22 cellular contexts compared by ENCODE assay signal in the genomic region with DNA sequence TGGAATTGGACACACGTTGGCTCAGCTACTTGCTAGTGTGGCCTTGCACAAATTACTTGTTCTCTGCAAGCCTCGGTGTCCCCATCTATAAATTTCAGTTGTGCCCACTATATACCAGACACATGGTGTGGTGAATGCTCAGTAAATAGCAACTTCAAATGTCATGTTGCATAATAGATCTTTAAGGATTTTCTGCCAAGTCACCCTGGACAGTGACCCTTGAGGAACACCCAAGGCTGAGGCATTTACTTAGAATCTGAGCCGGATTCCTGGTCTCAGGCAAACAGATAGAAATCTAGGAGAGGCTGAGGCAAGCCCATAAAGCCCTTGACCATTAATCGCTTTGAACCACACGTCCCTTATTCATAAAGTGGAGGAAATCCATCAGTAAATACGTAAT. TPM values are rescaled to one million over a fixed set of nuclear protein-coding genes. Genes with fewer than 3 reads are reported as not detected.
A peak's percentile ranks its signal among the peaks of the same experiment; 100 is the strongest.
DNase-seq lines count a peak whose midpoint lies in the region; ATAC-seq, FAIRE-seq and TF ChIP-seq lines count a peak whose summit lies in the region.
"Had no signal": no experiment of that assay in that cellular context is flagged by ENCODE, and none has a peak within 500 bp of the region (broad histone marks: within the 10 kb centered on the region; RNA-seq: fewer than 3 reads in every experiment).

No MANE protein-coding gene starts in this region.

- CTCF ChIA-PET in HepG2 (lab: Yijun Ruan, JAX; ENCODE audit: low intra/inter-chr PET ratio, low total read pairs) (no interaction called here), K562 (lab: Yijun Ruan, JAX; ENCODE audit: low intra/inter-chr PET ratio) (no interaction called here)

- H3K4me3 Mint-ChIP-seq in mesothelial cell of epicardium = no peak overlapping the region
- H3K4me3 Mint-ChIP-seq: nephron progenitor cell had no signal

- 95% methylated on average over 6 of the region's 6 CpGs for WGBS in HepG2 (ENCODE audit: low lambda C conversion rate)
- 70% methylated on average over 6 of the region's 6 CpGs for WGBS in right lobe of liver (ENCODE audit: insufficient coverage, low coverage, low lambda C conversion rate, missing lambda C conversion rate)
- WGBS in K562 (ENCODE audit: insufficient coverage, low coverage, missing lambda C conversion rate) = 15% methylated on average over 6 of the region's 6 CpGs

- no peak overlapping the region for H3K4me3 ChIP-seq in HepG2 (replicated peaks in 1 of 3; ENCODE audit: insufficient read depth in 1 of 3, low read depth in 2 of 3, low read length in 3 of 3)
- H3K4me3 ChIP-seq in right lobe of liver = no peak overlapping the region
- H3K4me3 ChIP-seq in K562 = no peak overlapping the region
- H3K4me3 ChIP-seq: body of pancreas, HAP-1, tibial nerve had no signal

- H3K9ac ChIP-seq in HepG2 (ENCODE audit: insufficient read depth, low read depth, low read length) (no peak overlapping the region), K562 (ENCODE audit: insufficient read depth in 1 of 2, low read depth in 2 of 2, low read length in 2 of 2) (no peak overlapping the region)

- H3K27me3 Mint-ChIP-seq in mesothelial cell of epicardium (ENCODE audit: low read depth) = no peaks in the 10 kb centered on the region

- TF ChIP-seq RAD21 in HepG2 (CRISPR knock-in tag; IDR thresholded peaks at IDR 0.05) (no peak), K562 (CRISPR knock-in tag; conservative IDR thresholded peaks at IDR 0.05 in 1 of 2, IDR thresholded peaks at IDR 0.05 in 1 of 2) (no peak)

- intact Hi-C loops in HepG2 (cut with micrococcal nuclease; ENCODE audit: unreplicated experiment) (no loop called here), right lobe of liver (cut with DNase I) (no loop called here), K562 (cut with micrococcal nuclease) (no loop called here)

- H3K4me1 ChIP-seq in HepG2 (ENCODE audit: insufficient read depth, low read length) (peaks cover 98% of the 10 kb centered on the region), right lobe of liver (peaks cover 0 to 27% (median 0%) of the 10 kb centered on the region in 4 donors), K562 (replicated peaks in 1 of 2; ENCODE audit: control insufficient read depth in 2 of 2, insufficient read depth in 2 of 2, low read length in 2 of 2) (peaks cover 27 to 52% of the 10 kb centered on the region in 2 experiments)

- H3K9me3 Mint-ChIP-seq in mesothelial cell of epicardium = no peaks in the 10 kb centered on the region
- H3K9me3 Mint-ChIP-seq: nephron progenitor cell had no signal

- peaks cover 99% of the 10 kb centered on the region for H3K4me1 Mint-ChIP-seq in mesothelial cell of epicardium

- BruUV-seq in HepG2 (replicated peaks; lab: Mats Ljungman, UMichigan) = no TSS peak
- no TSS peak for BruUV-seq in K562 (replicated peaks; lab: Mats Ljungman, UMichigan)

- in situ Hi-C loops in HepG2 (cut with HindIII; ENCODE audit: extremely low pct_ligation_motif_present, low pct_unique_long_range_greater_than_20kb) (no loop called here), K562 (cut with MboI) (no loop called here)

- DNase-seq in HepG2 (ENCODE audit: low spot score) = no peak
- no peak for DNase-seq in right lobe of liver
- DNase-seq in K562 (ENCODE audit: extremely low read depth in 1 of 4, low spot score in 3 of 4) = peak in 2 of 4 experiments; percentile 31 to 48
- DNase-seq in mesothelial cell of epicardium (ENCODE audit: low spot score in 2 of 2, unreplicated experiment in 2 of 2) = no peak
- no peak for DNase-seq in effector CD8-positive, alpha-beta T cell (lab: John Stamatoyannopoulos, UW)
- DNase-seq in activated naive CD4-positive, alpha-beta T cell treated with anti-CD3 and anti-CD28 coated beads, Interleukin-2, amount 50 U/mL, for 16 hours = no peak
- no peak for DNase-seq in C1 segment of cervical spinal cord (lab: John Stamatoyannopoulos, UW)
- DNase-seq: activated CD4-positive, alpha-beta T cell treated with anti-CD3 and anti-CD28 coated beads for 4 hours; activated CD8-positive, alpha-beta memory T cell treated with anti-CD3 and anti-CD28 coated beads, Interleukin-2, amount 50 U/mL, for 4 hours; activated naive CD4-positive, alpha-beta T cell treated with Interleukin-2 at 50 U/mL for 16 hours; body of pancreas; effector CD4-positive, alpha-beta T cell; GDM1; NCI-H2107; NCI-H82; nephron progenitor cell; right cardiac atrium; Right ventricle myocardium superior; stimulated activated CD4-positive, alpha-beta T cell treated with anti-CD3 and anti-CD28 coated beads, Interleukin-4, amount 100 ng/mL, for 4 hours had no signal

- H3K36me3 ChIP-seq in HepG2 (replicated peaks in 1 of 2; ENCODE audit: control insufficient read depth in 1 of 2, insufficient read depth in 2 of 2, low read length in 2 of 2) = no peaks in the 10 kb centered on the region; a peak in 2 of 5 replicates
- no peaks in the 10 kb centered on the region for H3K36me3 ChIP-seq in right lobe of liver
- H3K36me3 ChIP-seq in K562 (ENCODE audit: control insufficient read depth, insufficient read depth, low read length) = no peaks in the 10 kb centered on the region
- H3K36me3 ChIP-seq: tibial nerve had no signal

- no peak for TF ChIP-seq POLR2A in HepG2 (IDR thresholded peaks at IDR 0.05; ENCODE audit: insufficient read depth in 1 of 2, low read depth in 2 of 2, low read length in 2 of 2)
- TF ChIP-seq POLR2A in right lobe of liver (IDR thresholded peaks at IDR 0.05) = no peak
- no peak for TF ChIP-seq POLR2A in K562 (conservative IDR thresholded peaks at IDR 0.05)

- H3K27me3 ChIP-seq in HepG2 (ENCODE audit: control insufficient read depth in 1 of 2, insufficient read depth in 2 of 2, low read length in 2 of 2) (no peaks in the 10 kb centered on the region), right lobe of liver (no peaks in the 10 kb centered on the region), K562 (ENCODE audit: control insufficient read depth in 2 of 2, insufficient read depth in 2 of 2, low read length in 2 of 2) (no peaks in the 10 kb centered on the region)
- H3K27me3 ChIP-seq: body of pancreas, tibial nerve had no signal

- H3K27ac Mint-ChIP-seq in mesothelial cell of epicardium = peak overlapping the region; percentile 43

- H2AFZ ChIP-seq in HepG2 (ENCODE audit: low read length) (no peak overlapping the region), K562 (ENCODE audit: low read depth, low read length) (no peak overlapping the region)

- no peak for TF ChIP-seq CTCF in HepG2 (CRISPR knock-in tag; IDR thresholded peaks at IDR 0.05)
- no peak for TF ChIP-seq CTCF in right lobe of liver (IDR thresholded peaks at IDR 0.05)
- TF ChIP-seq CTCF in K562 (IDR thresholded peaks at IDR 0.05 in 2 of 3, conservative IDR thresholded peaks at IDR 0.05 in 1 of 3; ENCODE audit: insufficient read depth in 2 of 3, low read depth in 1 of 3, low read length in 3 of 3) = no peak
- no peak for TF ChIP-seq CTCF in mesothelial cell of epicardium (IDR thresholded peaks at IDR 0.05; ENCODE audit: unreplicated experiment)

- H3K27ac ChIP-seq in HepG2 (ENCODE audit: extremely low read length, insufficient read depth, low read length) (no peak overlapping the region), right lobe of liver (no peak overlapping the region), K562 (ENCODE audit: extremely low read depth, low read depth, low read length) (no peak overlapping the region)

- peaks cover 98% of the 10 kb centered on the region for H3K79me2 ChIP-seq in HepG2 (ENCODE audit: insufficient read depth, low read length)
- peaks cover 40% of the 10 kb centered on the region for H3K79me2 ChIP-seq in K562 (ENCODE audit: control insufficient read depth, insufficient read depth, low read length)

- H4K20me1 ChIP-seq in HepG2 (ENCODE audit: insufficient read depth, low read length) (peaks cover 7% of the 10 kb centered on the region; the same call in 1 of the 2 replicates), K562 (replicated peaks; ENCODE audit: control insufficient read depth, insufficient read depth, low read length) (peaks cover 26% of the 10 kb centered on the region)

- POLR2A ChIA-PET in HepG2 (lab: Yijun Ruan, JAX) = no interaction called here
- POLR2A ChIA-PET in K562 (lab: Yijun Ruan, JAX) = interaction anchor here (0.6 to 1.4 kb wide), 4 partner anchors 9 to 985 kb away, joined by 3 to 5 read pairs (median 4); partner anchors contain the start of gene TEAD1

- ATAC-seq in HepG2 = no peak
- no peak for ATAC-seq in right lobe of liver
- peak; percentile 10; the same call in 1 of the 3 replicates for ATAC-seq in K562
- no peak for ATAC-seq in GM19324 (IDR thresholded peaks at IDR 0.05; ENCODE audit: low FRiP score, unreplicated experiment)
- ATAC-seq: body of pancreas, right cardiac atrium had no signal

- H3K9me1 ChIP-seq in K562 (ENCODE audit: control insufficient read depth, insufficient read depth, low read length) = no peaks in the 10 kb centered on the region

- FAIRE-seq in HepG2 (lab: Jason Lieb, UNC) (no peak), K562 (lab: Jason Lieb, UNC) (no peak)

- H3K9me3 ChIP-seq in HepG2 (ENCODE audit: low read length) (no peaks in the 10 kb centered on the region), right lobe of liver (no peaks in the 10 kb centered on the region), K562 (replicated peaks; ENCODE audit: control insufficient read depth, insufficient read depth, low read depth, low read length) (no peaks in the 10 kb centered on the region)
- H3K9me3 ChIP-seq: body of pancreas, HAP-1, tibial nerve had no signal

- TF ChIP-seq EP300 in HepG2 (IDR thresholded peaks at IDR 0.05; ENCODE audit: low read depth in 2 of 2, low read length in 2 of 2) (no peak), HepG2 (CRISPR knock-in tag; IDR thresholded peaks at IDR 0.05; ENCODE audit: borderline replicate concordance) (no peak), K562 (IDR thresholded peaks at IDR 0.05; ENCODE audit: low read length) (peak; percentile 46; the same call in 1 of the 2 replicates)

- H3K4me2 ChIP-seq in HepG2 (ENCODE audit: low read depth, low read length) = no peak overlapping the region
- H3K4me2 ChIP-seq in K562 (ENCODE audit: insufficient read depth, low read length) = no peak overlapping the region

- H3K36me3 Mint-ChIP-seq in mesothelial cell of epicardium = no peaks in the 10 kb centered on the region

RNA-seq across cellular contexts. Expression of gene TEAD1, which starts 9.6 kb away (rescaled TPM):
- total RNA-seq in HepG2 (2016; rRNA removed; fragmentation: Illumina TruSeq; extraction: Trizol) = 30.5 and 40.7 TPM in 2 replicates
- 8.3 and 11.7 TPM in 2 replicates for total RNA-seq in HepG2 (2016; cell fraction: cytosol; rRNA removed; fragmentation: Illumina TruSeq; extraction: Trizol; ENCODE audit: low read depth)
- 29.5 and 36.2 TPM in 2 replicates for total RNA-seq in HepG2 (2016; cell fraction: insoluble cytoplasmic fraction; rRNA removed; fragmentation: Illumina TruSeq; extraction: Trizol)
- total RNA-seq in HepG2 (2016; cell fraction: membrane; rRNA removed; fragmentation: Illumina TruSeq; extraction: Trizol) = 23.8 and 25.3 TPM in 2 replicates
- total RNA-seq in HepG2 (2016; cell fraction: nucleus; rRNA removed; fragmentation: Illumina TruSeq; extraction: Trizol) = 42.8 and 45.0 TPM in 2 replicates
- polyA plus RNA-seq in HepG2 (2011; rRNA removed) = 17.0 and 20.1 TPM in 2 replicates
- polyA plus RNA-seq in HepG2 (2011; cell fraction: cytosol; rRNA removed) = 13.0 and 14.1 TPM in 2 replicates
- polyA plus RNA-seq in HepG2 (2011; cell fraction: nucleus; rRNA removed) = 33.6 and 34.8 TPM in 2 replicates
- 25.7 and 29.3 TPM in 2 replicates for polyA plus RNA-seq in HepG2 (2012)
- 0.77 and 0.92 TPM in 2 replicates for polyA plus RNA-seq in HepG2 (2016; cell fraction: cytosol; fragmentation: Illumina TruSeq; extraction: Trizol; ENCODE audit: low read depth)
- 19.7 and 21.0 TPM in 2 replicates for polyA plus RNA-seq in HepG2 (2016; cell fraction: insoluble cytoplasmic fraction; fragmentation: Illumina TruSeq; extraction: Trizol; ENCODE audit: low read depth)
- 2.6 and 3.3 TPM in 2 replicates for polyA plus RNA-seq in HepG2 (2016; cell fraction: membrane; fragmentation: Illumina TruSeq; extraction: Trizol; ENCODE audit: low read depth)
- polyA plus RNA-seq in HepG2 (2016; cell fraction: nucleus; fragmentation: Illumina TruSeq; extraction: Trizol; ENCODE audit: insufficient read depth, low read depth) = 21.1 and 21.8 TPM in 2 replicates
- polyA minus RNA-seq in HepG2 (2011; rRNA and poly(A)+ RNA removed; ENCODE audit: low replicate concordance) = 45.9 and 178 TPM in 2 replicates
- polyA minus RNA-seq in HepG2 (2011; cell fraction: cytosol; rRNA and poly(A)+ RNA removed) = 37.4 and 37.9 TPM in 2 replicates
- 69.4 and 79.4 TPM in 2 replicates for polyA minus RNA-seq in HepG2 (2011; cell fraction: nucleus; rRNA and poly(A)+ RNA removed)
- 10 to 100 TPM; 28.3 to 41.5 (median 32.2) TPM for total RNA-seq in right lobe of liver
- 28.3 and 59.6 TPM in 2 replicates for total RNA-seq in K562 (2011; cell fraction: chromatin; rRNA removed; ENCODE audit: low replicate concordance)
- total RNA-seq in K562 (2011; cell fraction: nucleolus; rRNA removed) = 17.3 and 19.1 TPM in 2 replicates
- total RNA-seq in K562 (2011; cell fraction: nucleoplasm; rRNA removed) = 40.8 and 69.8 TPM in 2 replicates
- total RNA-seq in K562 (2014; rRNA removed) = 11.8 and 14.8 TPM in 2 replicates
- total RNA-seq in K562 (2014; rRNA removed; fragmentation: Illumina TruSeq; extraction: Trizol) = 10.8 and 11.7 TPM in 2 replicates
- 14.2 and 14.8 TPM in 2 replicates for total RNA-seq in K562 (2015; rRNA removed; fragmentation: Illumina TruSeq; extraction: Trizol)
- 17.7 and 17.8 TPM in 2 replicates for total RNA-seq in K562 (2021)
- polyA plus RNA-seq in K562 (2011; rRNA removed) = 7.4 and 9.2 TPM in 2 replicates
- polyA plus RNA-seq in K562 (2011; cell fraction: cytosol; rRNA removed) = 5.2 and 5.6 TPM in 2 replicates
- 21.9 and 25.1 TPM in 2 replicates for polyA plus RNA-seq in K562 (2011; cell fraction: nucleus; rRNA removed)
- polyA plus RNA-seq in K562 (2012) = 8.6 and 9.5 TPM in 2 replicates
- 10.3 and 12.8 TPM in 2 replicates for polyA plus RNA-seq in K562 (2014; fragmentation: Illumina TruSeq; extraction: Trizol)
- 1 to 10 TPM; 1.7 to 2.1 TPM for polyA plus RNA-seq in K562 (2014; fragmentation: Nextera tagmentation; extraction: Ambion mirVana)
- 6.9 and 7.3 TPM in 2 replicates for polyA plus RNA-seq in K562 (2014; rRNA removed)
- polyA minus RNA-seq in K562 (2011; rRNA and poly(A)+ RNA removed) = 22.6 and 23.9 TPM in 2 replicates
- polyA minus RNA-seq in K562 (2011; cell fraction: cytosol; rRNA and poly(A)+ RNA removed) = 9.4 and 10.8 TPM in 2 replicates
- 21.5 and 27.1 TPM in 2 replicates for polyA minus RNA-seq in K562 (2011; cell fraction: nucleus; rRNA and poly(A)+ RNA removed)
- total RNA-seq in mesothelial cell of epicardium = 156 to 163 TPM (median 161 TPM) in 3 replicates

Comparison
In these comparisons a context has a peak if more than half of its experiments do, and no peak if none do; other contexts are left out.
1. Of the 241 proteins assayed by ChIP-seq in both HepG2 and K562: peak only in HepG2: none; only in K562: CEBPB, CEBPG, DPF2, EP300, JUND, MAFF and 8 more; in both: none; in neither: 222; mixed calls (peak in some experiments, not most) for 5.